In genomic region chr20:2734899-2735298, GRCh38 we compare ENCODE assay signal across 34 cellular contexts.
"Had no signal": no experiment of that assay in that cellular context is flagged by ENCODE, and none has a peak within 500 bp of the region (broad histone marks: within the 10 kb centered on the region; RNA-seq: fewer than 3 reads in every experiment).

No MANE protein-coding gene starts in this region.

- DNase-seq: activated effector memory CD4-positive, alpha-beta T cell treated with anti-CD3 and anti-CD28 coated beads, Interleukin-2, amount 50 U/mL, for 16 hours; activated effector memory CD4-positive, alpha-beta T cell treated with Interleukin-2 at 50 U/mL for 16 hours; activated gamma-delta T cell; activated gamma-delta T cell treated with Interleukin-2 at 50 U/mL for 16 hours; activated naive CD4-positive, alpha-beta T cell; activated naive CD4-positive, alpha-beta T cell treated with anti-CD3 and anti-CD28 coated beads for 36 hours; activated naive CD4-positive, alpha-beta T cell treated with anti-CD3 and anti-CD28 coated beads, Interleukin-2, amount 10 ng/mL, durations not matched to agents 7 days and 5 days; activated naive CD4-positive, alpha-beta T cell treated with anti-CD3 and anti-CD28 coated beads, Interleukin-2, amount 50 U/mL, for 16 hours; activated naive CD4-positive, alpha-beta T cell treated with Interleukin-2 at 50 U/mL for 16 hours; activated naive CD8-positive, alpha-beta T cell treated with anti-CD3 and anti-CD28 coated beads for 36 hours; activated naive CD8-positive, alpha-beta T cell treated with anti-CD3 and anti-CD28 coated beads, Interleukin-2, amount 10 ng/mL, durations not matched to agents 7 days and 5 days; activated naive CD8-positive, alpha-beta T cell treated with anti-CD3 and anti-CD28 coated beads, Interleukin-2, amount 50 U/mL, for 24 hours; activated T-cell treated with anti-CD3 and anti-CD28 coated beads, Interleukin-2, amount 50 U/mL, for 1 hour; activated T-cell treated with anti-CD3 and anti-CD28 coated beads, Interleukin-2, amount 50 U/mL, for 24 hours; activated T-cell treated with anti-CD3 and anti-CD28 coated beads, Interleukin-2, amount 50 U/mL, for 4 hours; activated T-cell treated with anti-CD3 and anti-CD28 coated beads, Interleukin-2, amount 50 U/mL, for 48 hours; activated T-cell treated with anti-CD3 and anti-CD28 coated beads, Interleukin-2, amount 50 U/mL, for 72 hours; adrenal gland; amniotic stem cell; amygdala; anterior cingulate cortex; aorta; body of pancreas; brain microvascular endothelial cell; caudate nucleus; central memory CD4-positive, alpha-beta T cell; cerebellar nuclear complex had no signal

- H3K9me3 ChIP-seq: body of pancreas had no signal

- H3K27me3 ChIP-seq: adrenal gland, ascending aorta, body of pancreas, brain microvascular endothelial cell, breast epithelium, cardiac muscle cell had no signal

- H3K4me3 ChIP-seq: adrenal gland, ascending aorta, body of pancreas, breast epithelium, cardiac muscle cell had no signal

- H3K36me3 ChIP-seq: adrenal gland, ascending aorta, brain microvascular endothelial cell, breast epithelium, cardiac muscle cell had no signal

- FAIRE-seq: astrocyte, bronchial epithelial cell had no signal

- H3K27ac ChIP-seq: adrenal gland, ascending aorta, body of pancreas, brain microvascular endothelial cell, breast epithelium, cardiac muscle cell had no signal

- H3K4me1 ChIP-seq: adrenal gland, ascending aorta, body of pancreas, breast epithelium had no signal

- ATAC-seq: activated naive CD4-positive, alpha-beta T cell treated with anti-CD3 and anti-CD28 coated beads, Interleukin-2, amount 50 U/mL, for 72 hours; activated naive CD8-positive, alpha-beta T cell treated with anti-CD3 and anti-CD28 coated beads, Interleukin-2, amount 50 U/mL, for 24 hours; activated T-cell treated with anti-CD3 and anti-CD28 coated beads, Interleukin-2, amount 50 U/mL, for 4 hours; activated T-cell treated with anti-CD3 and anti-CD28 coated beads, Interleukin-2, amount 50 U/mL, for 72 hours; activated T-helper 17 cell treated with anti-CD3 and anti-CD28 coated beads, Interleukin-2, amount 50 U/mL, for 72 hours; body of pancreas had no signal
